12 cellular contexts compared by ENCODE assay signal in genomic region chr9:8822667-8823025, GRCh38.
"Had no signal": no experiment of that assay in that cellular context is flagged by ENCODE, and none has a peak within 500 bp of the region (broad histone marks: within the 10 kb centered on the region; RNA-seq: fewer than 3 reads in every experiment).

No MANE protein-coding gene starts in this region.

- H3K79me2 ChIP-seq: parathyroid adenoma had no signal

- H2AFZ ChIP-seq: parathyroid adenoma had no signal

- H3K4me1 ChIP-seq: left ventricle myocardium inferior, parathyroid adenoma had no signal

- H3K4me3 ChIP-seq: coronary artery, left ventricle myocardium inferior, skin epidermis had no signal

- H3K27ac ChIP-seq: coronary artery, left ventricle myocardium inferior, parathyroid adenoma, skin epidermis had no signal

- H3K9me3 ChIP-seq: left ventricle myocardium inferior had no signal

- ATAC-seq: T-helper 17 cell had no signal

- H3K9ac ChIP-seq: parathyroid adenoma had no signal

- DNase-seq: activated B cell treated with CpG ODN at 0.5 μM for 24 hours; activated CD4-positive, alpha-beta T cell treated with anti-CD3 and anti-CD28 coated beads, Interleukin-2, amount 10 ng/mL, durations not matched to agents 24 days and 14 days; activated naive CD4-positive, alpha-beta T cell treated with anti-CD3 and anti-CD28 coated beads for 36 hours; caudate nucleus; effector CD4-positive, alpha-beta T cell; left ventricle myocardium inferior; mesendoderm; retina; T-helper 17 cell had no signal

- H3K36me3 ChIP-seq: left ventricle myocardium inferior had no signal
